6 cellular contexts compared by ENCODE assay signal in the genomic region with DNA sequence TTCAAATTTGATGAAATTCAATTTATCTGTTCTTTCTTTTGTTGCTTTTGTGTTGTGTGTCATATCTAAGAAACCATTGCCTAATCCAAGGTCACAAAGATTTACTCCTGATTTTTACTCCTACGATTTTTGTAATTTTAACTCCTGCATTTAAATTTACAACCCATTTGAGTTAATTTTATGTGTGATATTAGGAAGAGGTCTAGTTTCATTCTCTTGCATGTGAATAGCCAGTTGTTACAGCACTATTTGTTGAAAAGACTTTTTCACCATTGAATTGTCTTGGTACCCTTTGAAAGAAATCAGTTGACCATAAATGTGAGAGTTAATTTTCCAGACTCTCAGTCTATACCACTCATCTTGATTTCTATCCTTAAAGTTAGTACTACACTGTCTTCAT.
"Had no signal": no experiment of that assay in that cellular context is flagged by ENCODE, and none has a peak within 500 bp of the region (broad histone marks: within the 10 kb centered on the region; RNA-seq: fewer than 3 reads in every experiment).

No MANE protein-coding gene starts in this region.

- ATAC-seq: GM12878 had no signal

- FAIRE-seq: GM12878, GM12891, GM12892, GM18507 had no signal

- DNase-seq: GDM1, GF-D8 had no signal
